6 cellular contexts compared by ENCODE assay signal in genomic region chr11:16136792-16137395, GRCh38.
"Had no signal": no experiment of that assay in that cellular context is flagged by ENCODE, and none has a peak within 500 bp of the region (broad histone marks: within the 10 kb centered on the region; RNA-seq: fewer than 3 reads in every experiment).

No MANE protein-coding gene starts in this region.

- H3K4me1 ChIP-seq: HAP-1 had no signal

- H3K9me3 ChIP-seq: HAP-1 had no signal

- H3K4me3 ChIP-seq: GM23248, HAP-1 had no signal

- H3K36me3 Mint-ChIP-seq: IgD-negative memory B cell had no signal

- H3K4me1 Mint-ChIP-seq: IgD-negative memory B cell had no signal

- H3K27ac Mint-ChIP-seq: HFFc6, IgD-negative memory B cell had no signal

- H3K9ac ChIP-seq: GM23248 had no signal

- H3K36me3 ChIP-seq: HAP-1 had no signal

- DNase-seq: GM23248, GOT3, H7, HFFc6 had no signal

- H3K27me3 Mint-ChIP-seq: IgD-negative memory B cell had no signal

- H3K4me3 Mint-ChIP-seq: HFFc6, IgD-negative memory B cell had no signal
